32 cellular contexts compared by ENCODE assay signal in genomic region chr6:167207527-167207926, GRCh38. TPM values are rescaled to one million over a fixed set of nuclear protein-coding genes. Genes with fewer than 3 reads are reported as not detected.
"Had no signal": no experiment of that assay in that cellular context is flagged by ENCODE, and none has a peak within 500 bp of the region (broad histone marks: within the 10 kb centered on the region; RNA-seq: fewer than 3 reads in every experiment).

No MANE protein-coding gene starts in this region.

- H3K9ac ChIP-seq: parathyroid adenoma had no signal

- H3K4me3 Mint-ChIP-seq: effector memory CD8-positive, alpha-beta T cell; naive thymus-derived CD8-positive, alpha-beta T cell; nephron progenitor cell had no signal

- DNase-seq: cortex of kidney; effector memory CD8-positive, alpha-beta T cell; erythroblast; esophagus squamous epithelium; foreskin melanocyte; glutamatergic neuron; heart right ventricle; hippocampal formation; left ventricle myocardium superior; lower lobe of right lung; naive thymus-derived CD8-positive, alpha-beta T cell; nephron progenitor cell; stimulated activated CD4-positive, alpha-beta T cell treated with anti-CD3 and anti-CD28 coated beads, Interleukin-12 subunit alpha, Interleukin-12 subunit beta, amount 100 ng/mL, for 4 hours; stimulated activated CD4-positive, alpha-beta T cell treated with anti-CD3 and anti-CD28 coated beads, Interleukin-1b, Interleukin-23, amount 100 ng/mL, for 48 hours; stimulated activated CD4-positive, alpha-beta T cell treated with anti-CD3 and anti-CD28 coated beads, Interleukin-4, amount 100 ng/mL, for 1 hour; stimulated activated CD8-positive, alpha-beta memory T cell treated with anti-CD3 and anti-CD28 coated beads, Interleukin-4, amount 100 ng/mL, for 48 hours; stimulated activated naive CD4-positive, alpha-beta T cell; substantia nigra; testis; tibial artery; upper lobe of left lung had no signal

- H3K27me3 ChIP-seq: right atrium auricular region, testis, upper lobe of left lung had no signal

- ATAC-seq: effector memory CD8-positive, alpha-beta T cell; heart right ventricle; left ventricle myocardium superior; lower lobe of right lung; naive thymus-derived CD8-positive, alpha-beta T cell; sciatic nerve had no signal

- H3K4me3 ChIP-seq: esophagus squamous epithelium, heart right ventricle, lower lobe of right lung, prostate gland, right atrium auricular region, smooth muscle cell, testis, tibial artery, upper lobe of left lung had no signal

- H3K79me2 ChIP-seq: parathyroid adenoma had no signal

- H3K9me3 ChIP-seq: esophagus squamous epithelium, heart right ventricle, lower lobe of right lung, prostate gland, right atrium auricular region, testis, tibial artery, upper lobe of left lung had no signal

- H3K36me3 Mint-ChIP-seq: naive thymus-derived CD8-positive, alpha-beta T cell had no signal

- FAIRE-seq: endometrium, islet of Langerhans had no signal

- H3K27ac Mint-ChIP-seq: effector memory CD8-positive, alpha-beta T cell; naive thymus-derived CD8-positive, alpha-beta T cell; nephron progenitor cell had no signal

- H3K4me2 ChIP-seq: smooth muscle cell had no signal

- H3K36me3 ChIP-seq: esophagus squamous epithelium, heart right ventricle, lower lobe of right lung, prostate gland, right atrium auricular region, tibial artery, upper lobe of left lung had no signal

- H3K27ac ChIP-seq: esophagus squamous epithelium, heart right ventricle, lower lobe of right lung, parathyroid adenoma, prostate gland, right atrium auricular region, testis, tibial artery, upper lobe of left lung had no signal

- H3K4me1 ChIP-seq: esophagus squamous epithelium, heart right ventricle, lower lobe of right lung, parathyroid adenoma, prostate gland, right atrium auricular region, testis, tibial artery, upper lobe of left lung had no signal

- H3K9me3 Mint-ChIP-seq: effector memory CD8-positive, alpha-beta T cell; naive thymus-derived CD8-positive, alpha-beta T cell; nephron progenitor cell had no signal

- H2AFZ ChIP-seq: parathyroid adenoma had no signal

RNA-seq across cellular contexts. Expression of gene GPR31, which starts 49.7 kb away (rescaled TPM):
- total RNA-seq: dermis microvascular lymphatic vessel endothelial cell; esophagus squamous epithelium; heart right ventricle; left ventricle myocardium superior; lower lobe of right lung; mesenteric fat pad; myocyte; naive thymus-derived CD8-positive, alpha-beta T cell; osteoblast; prostate gland; right atrium auricular region; sciatic nerve; smooth muscle cell; upper lobe of left lung had no signal
- polyA plus RNA-seq: heart right ventricle; naive thymus-derived CD8-positive, alpha-beta T cell; smooth muscle cell had no signal
